ENCODE assay signal across 12 cellular contexts in the genomic region with DNA sequence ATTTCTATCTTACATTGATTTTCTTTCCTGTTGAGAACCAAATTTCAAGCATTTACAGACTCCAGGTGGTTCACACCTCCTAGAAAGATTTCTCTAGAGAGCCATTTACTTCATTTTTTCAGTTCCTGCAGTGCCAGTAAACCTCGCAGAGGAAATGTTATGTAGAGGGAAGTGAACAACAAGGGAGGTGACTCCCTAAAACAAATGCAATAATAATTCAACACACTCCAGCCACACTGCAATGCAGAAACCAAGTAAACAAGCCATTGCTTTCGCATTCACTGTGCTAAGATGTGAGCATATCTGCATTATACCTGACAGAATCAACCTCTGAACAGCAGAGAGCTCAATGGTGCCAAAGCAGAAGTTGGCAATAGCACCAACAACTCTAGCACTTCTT.
DNase-seq lines count a peak whose midpoint lies in the region; ATAC-seq and TF ChIP-seq lines count a peak whose summit lies in the region.
"Had no signal": no experiment of that assay in that cellular context is flagged by ENCODE, and none has a peak within 500 bp of the region (broad histone marks: within the 10 kb centered on the region; RNA-seq: fewer than 3 reads in every experiment).

No MANE protein-coding gene starts in this region.

- H4K20me1 ChIP-seq in Loucy (ENCODE audit: insufficient read depth, low read length, poor library complexity, severe bottlenecking) = no peaks in the 10 kb centered on the region

- H3K9ac ChIP-seq in Loucy (ENCODE audit: low read depth, low read length, poor library complexity, severe bottlenecking) = no peak overlapping the region

- peak overlapping the region; percentile 8 for H3K4me2 ChIP-seq in Loucy (ENCODE audit: low read depth, low read length, poor library complexity, severe bottlenecking)

- peaks cover 5% of the 10 kb centered on the region for H3K36me3 Mint-ChIP-seq in activated naive CD4-positive, alpha-beta T cell treated with anti-CD3 and anti-CD28 coated beads, Interleukin-2, amount 10 ng/mL, durations not matched to agents 7 days and 5 days

- H3K36me3 ChIP-seq in Loucy (ENCODE audit: insufficient read depth, low read length) = no peaks in the 10 kb centered on the region

- H3K27me3 Mint-ChIP-seq in activated naive CD4-positive, alpha-beta T cell treated with anti-CD3 and anti-CD28 coated beads, Interleukin-2, amount 10 ng/mL, durations not matched to agents 7 days and 5 days = peaks cover 18% of the 10 kb centered on the region

- no peaks in the 10 kb centered on the region for H3K27me3 ChIP-seq in Loucy (ENCODE audit: insufficient read depth, low read length, poor library complexity, severe bottlenecking)

- H3K4me3 Mint-ChIP-seq in activated naive CD4-positive, alpha-beta T cell treated with anti-CD3 and anti-CD28 coated beads, Interleukin-2, amount 10 ng/mL, durations not matched to agents 7 days and 5 days = no peak overlapping the region

- peak overlapping the region; percentile 9 for H3K27ac Mint-ChIP-seq in activated naive CD4-positive, alpha-beta T cell treated with anti-CD3 and anti-CD28 coated beads, Interleukin-2, amount 10 ng/mL, durations not matched to agents 7 days and 5 days
- H3K27ac Mint-ChIP-seq: activated T-helper 2 cell treated with anti-CD3 and anti-CD28 coated beads, Interferon-gamma antibody, Interleukin-2, Interleukin-4, amounts not matched to agents 10 μg/mL and 5 μg/mL and 100 μg/mL, durations not matched to agents 14 hours and 24 hours and 36 hours had no signal

- no peaks in the 10 kb centered on the region for H3K9me3 Mint-ChIP-seq in activated naive CD4-positive, alpha-beta T cell treated with anti-CD3 and anti-CD28 coated beads, Interleukin-2, amount 10 ng/mL, durations not matched to agents 7 days and 5 days

- no peaks in the 10 kb centered on the region for H3K79me2 ChIP-seq in Loucy (ENCODE audit: insufficient read depth, low read length)

- H3K4me1 Mint-ChIP-seq in activated naive CD4-positive, alpha-beta T cell treated with anti-CD3 and anti-CD28 coated beads, Interleukin-2, amount 10 ng/mL, durations not matched to agents 7 days and 5 days = peaks cover 48% of the 10 kb centered on the region

- no peaks in the 10 kb centered on the region for H3K9me2 ChIP-seq in Loucy (replicated peaks; ENCODE audit: low read depth, low read length)

- DNase-seq in activated naive CD4-positive, alpha-beta T cell treated with anti-CD3 and anti-CD28 coated beads, Interleukin-2, amount 10 ng/mL, durations not matched to agents 7 days and 5 days = no peak
- no peak for DNase-seq in activated naive CD4-positive, alpha-beta T cell treated with anti-CD3 and anti-CD28 coated beads, Interleukin-2, amount 50 U/mL, for 16 hours
- DNase-seq in RPMI8226 = no peak
- no peak for DNase-seq in activated CD4-positive, alpha-beta T cell treated with anti-CD3 and anti-CD28 coated beads for 48 hours
- no peak for DNase-seq in A172 (ENCODE audit: low spot score)
- DNase-seq in SHP77 treated with DMSO at 0.1 percent for 48 hours (lab: John Stamatoyannopoulos, UW) = no peak
- DNase-seq: DMS79 treated with DMSO at 0.1 percent for 48 hours, mucosa of descending colon had no signal

- TF ChIP-seq CTCF in Loucy (conservative IDR thresholded peaks at IDR 0.05; ENCODE audit: low read length) = no peak

- no peaks in the 10 kb centered on the region for H3K9me3 ChIP-seq in Loucy (ENCODE audit: insufficient read depth, low read depth, low read length)
- H3K9me3 ChIP-seq: mucosa of descending colon had no signal

- peak overlapping the region; percentile 42 for H2AFZ ChIP-seq in Loucy (ENCODE audit: low read length)

- H3F3A ChIP-seq in Loucy (ENCODE audit: low read depth) = 0 out of 2 replicates have a peak, but pooled peaks cover 4% of the 10 kb centered on the region

- H3K4me3 ChIP-seq in Loucy (ENCODE audit: low read length, poor library complexity, severe bottlenecking) = no peak overlapping the region
- H3K4me3 ChIP-seq: mucosa of descending colon had no signal

- H3K4me1 ChIP-seq in Loucy (ENCODE audit: insufficient read depth, low read length, poor library complexity, severe bottlenecking) = peaks cover 61% of the 10 kb centered on the region

- ATAC-seq in HG02798 (IDR thresholded peaks at IDR 0.05; ENCODE audit: poor library complexity, unreplicated experiment) = peak; percentile 37
- ATAC-seq: mucosa of descending colon, Right ventricle myocardium inferior had no signal

- CTCF ChIA-PET in activated naive CD4-positive, alpha-beta T cell treated with anti-CD3 and anti-CD28 coated beads, Interleukin-2, amount 10 ng/mL, durations not matched to agents 7 days and 5 days (lab: Charles Lee) = no interaction called here
